Comparison of ENCODE assay signal across 17 cellular contexts in the genomic region with DNA sequence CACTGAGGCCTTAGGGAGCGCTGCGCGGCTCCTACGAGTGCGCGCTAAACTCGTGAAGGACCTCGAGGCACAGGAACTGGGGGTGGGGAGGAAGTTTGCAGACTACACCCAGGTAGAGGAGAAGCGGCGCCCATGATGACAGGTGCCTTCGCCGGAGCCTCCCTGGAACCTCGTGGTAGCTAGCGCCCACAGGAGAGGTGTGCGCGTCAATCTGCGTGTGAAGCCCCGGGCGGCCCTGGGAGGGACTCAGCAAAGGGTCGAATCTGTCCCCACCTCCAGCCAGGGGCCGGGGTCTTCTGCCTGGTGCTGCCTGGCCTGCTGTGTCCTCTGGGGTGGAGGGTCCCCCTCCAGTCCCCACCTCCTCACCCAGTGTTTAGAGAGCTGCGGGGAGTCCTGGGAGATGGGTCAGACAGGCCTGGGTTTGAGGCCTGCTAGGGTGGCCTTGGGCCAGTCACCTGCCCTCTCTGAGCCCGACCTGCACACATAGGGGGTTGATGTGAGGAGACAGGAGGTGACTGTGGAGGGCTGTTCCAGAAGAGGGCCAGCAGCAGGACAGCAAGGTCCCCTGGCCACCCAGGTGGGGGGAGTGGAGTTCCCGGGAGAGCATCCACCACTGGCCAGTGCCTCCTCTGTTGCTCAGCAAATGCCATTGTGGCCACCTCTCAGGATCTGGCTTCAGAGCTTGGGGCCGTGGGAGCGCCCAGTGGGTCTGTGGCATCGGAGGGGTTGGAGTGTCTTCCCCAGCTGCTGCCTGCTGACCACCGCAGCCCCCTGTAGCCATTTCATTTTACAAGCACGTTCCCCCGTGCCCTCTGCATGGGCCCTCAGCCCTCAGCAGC. TPM values are rescaled to one million over a fixed set of nuclear protein-coding genes. Genes with fewer than 3 reads are reported as not detected.
DNase-seq lines count a peak whose midpoint lies in the region; ATAC-seq and TF ChIP-seq lines count a peak whose summit lies in the region.
"Had no signal": no experiment of that assay in that cellular context is flagged by ENCODE, and none has a peak within 500 bp of the region (broad histone marks: within the 10 kb centered on the region; RNA-seq: fewer than 3 reads in every experiment).

No MANE protein-coding gene starts in this region.

- BruUV-seq in mammary epithelial cell (replicated peaks; lab: Mats Ljungman, UMichigan) = no TSS peak

- H3K4me3 ChIP-seq in breast epithelium (peak overlapping the region in 2 of 3 donors; percentile 59 to 75), mammary epithelial cell (replicated peaks in 1 of 3; ENCODE audit: insufficient read depth in 1 of 3, low read depth in 2 of 3, low read length in 3 of 3) (peak overlapping the region in 1 of 3 experiments; percentile 42), colonic mucosa (peak overlapping the region; percentile 57), left lung (peak overlapping the region; percentile 10 to 42), upper lobe of right lung (peak overlapping the region; percentile 43)

- H3K9me3 ChIP-seq in breast epithelium (peaks cover 0 to under 1% of the 10 kb centered on the region in 2 donors), mammary epithelial cell (replicated peaks; ENCODE audit: insufficient read depth, low read length) (no peaks in the 10 kb centered on the region), colonic mucosa (no peaks in the 10 kb centered on the region), left lung (no peaks in the 10 kb centered on the region), upper lobe of right lung (no peaks in the 10 kb centered on the region)

- no peak for ATAC-seq in left lung
- peak; percentile 14 for ATAC-seq in upper lobe of right lung
- ATAC-seq in HG03460 (IDR thresholded peaks at IDR 0.05; ENCODE audit: unreplicated experiment) = no peak
- ATAC-seq: naive thymus-derived CD8-positive, alpha-beta T cell had no signal

- H3K36me3 ChIP-seq in breast epithelium = no peaks in the 10 kb centered on the region
- no peaks in the 10 kb centered on the region for H3K36me3 ChIP-seq in mammary epithelial cell (ENCODE audit: insufficient read depth, low read length)
- no peaks in the 10 kb centered on the region for H3K36me3 ChIP-seq in colonic mucosa
- no peaks in the 10 kb centered on the region for H3K36me3 ChIP-seq in left lung
- no peaks in the 10 kb centered on the region for H3K36me3 ChIP-seq in upper lobe of right lung

- DNase-seq in breast epithelium (ENCODE audit: low spot score in 2 of 2) (peak in 1 of 2 donors; percentile 51), mammary epithelial cell (no peak), colonic mucosa (peak; percentile 17), left lung (peak in 1 of 2 donors; percentile 80), upper lobe of right lung (peak; percentile 51), NCI-H2227 treated with DMSO at 0.1 percent for 48 hours (lab: John Stamatoyannopoulos, UW) (no peak), kidney glomerular epithelial cell (lab: John Stamatoyannopoulos, UW) (no peak)
- DNase-seq: activated naive CD8-positive, alpha-beta T cell treated with anti-CD3 and anti-CD28 coated beads for 36 hours; DMS153; immature natural killer cell; MV-4-11 had no signal

- dilution Hi-C loops in mammary epithelial cell (cut with HindIII; ENCODE audit: low sequenced_read_pairs) = no loop called here

- H4K20me1 ChIP-seq in mammary epithelial cell (ENCODE audit: insufficient read depth, low read length) = no peaks in the 10 kb centered on the region

- H3K4me1 ChIP-seq in breast epithelium = peaks cover 0 to 2% of the 10 kb centered on the region in 2 donors
- H3K4me1 ChIP-seq in mammary epithelial cell (ENCODE audit: insufficient read depth, low read length) = peaks cover 19% of the 10 kb centered on the region
- H3K4me1 ChIP-seq in colonic mucosa = no peaks in the 10 kb centered on the region
- peaks cover 0 to 17% of the 10 kb centered on the region in 2 donors for H3K4me1 ChIP-seq in left lung
- H3K4me1 ChIP-seq in upper lobe of right lung = no peaks in the 10 kb centered on the region

- TF ChIP-seq CTCF in breast epithelium (IDR thresholded peaks at IDR 0.05) = no peak
- TF ChIP-seq CTCF in mammary epithelial cell (conservative IDR thresholded peaks at IDR 0.05 in 1 of 2, IDR thresholded peaks at IDR 0.05 in 1 of 2; ENCODE audit: extremely low read depth in 1 of 2, insufficient read depth in 1 of 2, low read depth in 1 of 2, low read length in 2 of 2) = no peak
- no peak for TF ChIP-seq CTCF in colonic mucosa (IDR thresholded peaks at IDR 0.05)
- TF ChIP-seq CTCF in left lung (IDR thresholded peaks at IDR 0.05) = no peak
- no peak for TF ChIP-seq CTCF in upper lobe of right lung (IDR thresholded peaks at IDR 0.05)

- H2AFZ ChIP-seq in mammary epithelial cell (ENCODE audit: low read depth, low read length) = no peak overlapping the region

- TF ChIP-seq POLR2A in breast epithelium (IDR thresholded peaks at IDR 0.05) = no peak

- no peaks in the 10 kb centered on the region for H3K79me2 ChIP-seq in mammary epithelial cell (ENCODE audit: insufficient read depth, low read length)

- H3K27ac ChIP-seq in breast epithelium (no peak overlapping the region), mammary epithelial cell (ENCODE audit: insufficient read depth, low read depth, low read length) (no peak overlapping the region), colonic mucosa (no peak overlapping the region), left lung (peak overlapping the region in 1 of 2 donors; percentile 73), upper lobe of right lung (no peak overlapping the region)

- 56% methylated on average over 15 of the region's 30 CpGs for WGBS in mammary epithelial cell (ENCODE audit: low coverage, missing lambda C conversion rate)

- H3K4me2 ChIP-seq in mammary epithelial cell (ENCODE audit: insufficient read depth, low read depth, low read length) = no peak overlapping the region

- intact Hi-C loops in breast epithelium (cut with DNase I; ENCODE audit: low total_unique reads) (no loop called here), mammary epithelial cell (cut with micrococcal nuclease) (no loop called here), colonic mucosa (cut with DNase I) (no loop called here), left lung (cut with DNase I) (no loop called here), upper lobe of right lung (cut with DNase I) (no loop called here)

- in situ Hi-C loops in mammary epithelial cell (cut with MboI; ENCODE audit: low sequenced_read_pairs in 2 of 2) = no loop called here

- H3K27me3 ChIP-seq in breast epithelium = peaks cover 5 to 55% of the 10 kb centered on the region in 2 donors
- H3K27me3 ChIP-seq in mammary epithelial cell (ENCODE audit: insufficient read depth, low read length) = peaks cover 14% of the 10 kb centered on the region
- H3K27me3 ChIP-seq in colonic mucosa = peaks cover 9% of the 10 kb centered on the region
- peaks cover 31 to 78% of the 10 kb centered on the region in 2 donors for H3K27me3 ChIP-seq in left lung
- H3K27me3 ChIP-seq in upper lobe of right lung = peaks cover 43% of the 10 kb centered on the region

- H3K9ac ChIP-seq in mammary epithelial cell (ENCODE audit: insufficient read depth, low read length) (no peak overlapping the region), colonic mucosa (ENCODE audit: low read depth in 2 of 2, low read length in 2 of 2) (no peak overlapping the region)

- CTCF ChIA-PET in mammary epithelial cell (lab: Charles Lee; ENCODE audit: low non-redundant PET) = no interaction called here

RNA-seq across cellular contexts. Expression of gene KIF26A, which starts 20.2 kb away (rescaled TPM):
- total RNA-seq in breast epithelium (1 to 10 TPM; 1.4 to 4.6 (median 2.2) TPM), mammary epithelial cell (under 1 TPM; 0.19 to 0.67 TPM), colonic mucosa (10 to 100 TPM in 1 of 2 donors, 1 to 10 TPM in 1; 6.6 to 20.0 TPM), left lung (1 to 10 TPM; 4.5 to 5.4 TPM), upper lobe of right lung (5.9 TPM)
- polyA plus RNA-seq in mammary epithelial cell = 0.02 TPM
- not detected for polyA minus RNA-seq in mammary epithelial cell
- total RNA-seq: OCI-LY7 had no signal
- polyA plus RNA-seq: immature natural killer cell; naive thymus-derived CD8-positive, alpha-beta T cell had no signal

RNA-seq across cellular contexts. Expression of gene ASPG, which starts 32.7 kb away (rescaled TPM):
- total RNA-seq in breast epithelium (under 1 TPM in 2 of 3 donors, not detected in 1; 0.15 to 0.33 TPM), mammary epithelial cell (under 1 TPM in 1 of 2 donors, not detected in 1; 0.09 TPM), colonic mucosa (1 to 10 TPM; 1.4 to 7.5 TPM), left lung (1 to 10 TPM; 1.4 TPM), upper lobe of right lung (5.3 TPM)
- not detected for polyA plus RNA-seq in mammary epithelial cell
- not detected for polyA minus RNA-seq in mammary epithelial cell
- total RNA-seq: activated CD8-positive, alpha-beta memory T cell treated with anti-CD3 and anti-CD28 coated beads for 36 hours; activated naive CD8-positive, alpha-beta T cell treated with anti-CD3 and anti-CD28 coated beads for 36 hours; H4; naive thymus-derived CD8-positive, alpha-beta T cell; OCI-LY7; T-helper 2 cell treated with Interferon-gamma antibody and Interleukin-4, amounts not matched to agents 100 ng/mL and 5 ng/mL, for 36 hours had no signal
- polyA plus RNA-seq: immature natural killer cell; naive thymus-derived CD8-positive, alpha-beta T cell had no signal

Comparison
In these comparisons a context has a peak if more than half of its experiments do, and no peak if none do; other contexts are left out.
1. DNase-seq: peak in colonic mucosa (single experiment) and upper lobe of right lung (single experiment); none in mammary epithelial cell (single experiment), NCI-H2227 treated with DMSO at 0.1 percent for 48 hours (single experiment) and kidney glomerular epithelial cell (single experiment).